In genomic region chr5:31226651-31227050, GRCh38 we compare ENCODE assay signal across 20 cellular contexts. TPM values are rescaled to one million over a fixed set of nuclear protein-coding genes. Genes with fewer than 3 reads are reported as not detected.
"Had no signal": no experiment of that assay in that cellular context is flagged by ENCODE, and none has a peak within 500 bp of the region (broad histone marks: within the 10 kb centered on the region; RNA-seq: fewer than 3 reads in every experiment).

No MANE protein-coding gene starts in this region.

- H3K27ac ChIP-seq: foreskin keratinocyte, parathyroid adenoma, prostate gland, right lobe of liver, spleen had no signal

- H3K4me1 ChIP-seq: foreskin keratinocyte, parathyroid adenoma, prostate gland, right lobe of liver had no signal

- H3K4me1 Mint-ChIP-seq: stimulated activated memory B cell treated with anti-CD40 and anti-IgM and Interleukin-4, amounts not matched to agents 10 μg/mL and 1 μg/mL and 100 μg/mL, for 72 hours had no signal

- DNase-seq: dermis blood vessel endothelial cell; foreskin keratinocyte; head of caudate nucleus; hippocampal formation; left colon; mammary epithelial cell; naive thymus-derived CD8-positive, alpha-beta T cell; occipital lobe; retina; right lobe of liver; spleen; stimulated activated CD4-positive, alpha-beta T cell treated with anti-CD3 and anti-CD28 coated beads, Interleukin-15, amount 100 ng/mL, for 24 hours; stimulated activated CD4-positive, alpha-beta T cell treated with anti-CD3 and anti-CD28 coated beads, Interleukin-1b, Interleukin-23, amount 100 ng/mL, for 48 hours; stimulated activated CD4-positive, alpha-beta T cell treated with anti-CD3 and anti-CD28 coated beads, Interleukin-4, amount 100 ng/mL, for 24 hours had no signal

- H3K27ac Mint-ChIP-seq: naive thymus-derived CD8-positive, alpha-beta T cell; stimulated activated memory B cell treated with anti-CD40 and anti-IgM and Interleukin-4, amounts not matched to agents 10 μg/mL and 1 μg/mL and 100 μg/mL, for 72 hours; stimulated activated naive CD8-positive, alpha-beta T cell treated with anti-CD3 and anti-CD28 coated beads, Interleukin-15, Interleukin-2, amounts not matched to agents 100 ng/mL and 50 ng/mL, for 24 hours had no signal

- H2AFZ ChIP-seq: parathyroid adenoma had no signal

- H3K36me3 ChIP-seq: prostate gland, right lobe of liver, spleen, tibial nerve had no signal

- H3K4me3 ChIP-seq: prostate gland, right lobe of liver, spleen, tibial nerve had no signal

- ATAC-seq: foreskin keratinocyte; left colon; naive thymus-derived CD8-positive, alpha-beta T cell; right lobe of liver; stimulated activated memory B cell treated with anti-CD40 and anti-IgM and Interleukin-4, amounts not matched to agents 10 μg/mL and 1 μg/mL and 100 μg/mL, for 72 hours had no signal

- H3K9me3 Mint-ChIP-seq: stimulated activated memory B cell treated with anti-CD40 and anti-IgM and Interleukin-4, amounts not matched to agents 10 μg/mL and 1 μg/mL and 100 μg/mL, for 72 hours; stimulated activated naive CD8-positive, alpha-beta T cell treated with anti-CD3 and anti-CD28 coated beads, Interleukin-15, Interleukin-2, amounts not matched to agents 100 ng/mL and 50 ng/mL, for 24 hours had no signal

- H3K27me3 ChIP-seq: foreskin keratinocyte, right lobe of liver, spleen, tibial nerve had no signal

- H3K79me2 ChIP-seq: parathyroid adenoma had no signal

- H3K36me3 Mint-ChIP-seq: naive thymus-derived CD8-positive, alpha-beta T cell; stimulated activated memory B cell treated with anti-CD40 and anti-IgM and Interleukin-4, amounts not matched to agents 10 μg/mL and 1 μg/mL and 100 μg/mL, for 72 hours had no signal

- H3K4me3 Mint-ChIP-seq: naive thymus-derived CD8-positive, alpha-beta T cell; stimulated activated memory B cell treated with anti-CD40 and anti-IgM and Interleukin-4, amounts not matched to agents 10 μg/mL and 1 μg/mL and 100 μg/mL, for 72 hours; stimulated activated naive CD8-positive, alpha-beta T cell treated with anti-CD3 and anti-CD28 coated beads, Interleukin-15, Interleukin-2, amounts not matched to agents 100 ng/mL and 50 ng/mL, for 24 hours had no signal

- H3K9ac ChIP-seq: parathyroid adenoma had no signal

- H3K9me3 ChIP-seq: prostate gland, right lobe of liver, spleen, tibial nerve had no signal

- H3K27me3 Mint-ChIP-seq: stimulated activated memory B cell treated with anti-CD40 and anti-IgM and Interleukin-4, amounts not matched to agents 10 μg/mL and 1 μg/mL and 100 μg/mL, for 72 hours; stimulated activated naive CD8-positive, alpha-beta T cell treated with anti-CD3 and anti-CD28 coated beads, Interleukin-15, Interleukin-2, amounts not matched to agents 100 ng/mL and 50 ng/mL, for 24 hours had no signal

RNA-seq across cellular contexts. Expression of gene CDH6, which starts 33.2 kb away (rescaled TPM):
- total RNA-seq: foreskin keratinocyte; mammary epithelial cell; mononuclear cell; naive thymus-derived CD8-positive, alpha-beta T cell had no signal
